In genomic region chr6:12602951-12603710, GRCh38 we compare ENCODE assay signal across 10 cellular contexts.
DNase-seq lines count a peak whose midpoint lies in the region; ATAC-seq and TF ChIP-seq lines count a peak whose summit lies in the region.
"Had no signal": no experiment of that assay in that cellular context is flagged by ENCODE, and none has a peak within 500 bp of the region (broad histone marks: within the 10 kb centered on the region; RNA-seq: fewer than 3 reads in every experiment).

No MANE protein-coding gene starts in this region.

- H3K4me3 ChIP-seq in AG04450 (ENCODE audit: low read depth, low read length) (no peak overlapping the region), SJSA1 (no peak overlapping the region), gastroesophageal sphincter (no peak overlapping the region), sigmoid colon (no peak overlapping the region)

- H3K27me3 Mint-ChIP-seq in activated CD4-positive, alpha-beta memory T cell treated with anti-CD3 and anti-CD28 coated beads for 36 hours = peaks cover 20% of the 10 kb centered on the region

- ATAC-seq in gastroesophageal sphincter (peak; percentile 54), HG02642 (IDR thresholded peaks at IDR 0.05; ENCODE audit: poor library complexity, unreplicated experiment) (no peak), GM19467 (IDR thresholded peaks at IDR 0.05; ENCODE audit: unreplicated experiment) (no peak)

- H3K4me1 ChIP-seq in SJSA1 (replicated peaks) = peaks cover 37% of the 10 kb centered on the region
- no peaks in the 10 kb centered on the region for H3K4me1 ChIP-seq in gastroesophageal sphincter
- peaks cover 0 to 14% (median 4%) of the 10 kb centered on the region in 4 donors for H3K4me1 ChIP-seq in sigmoid colon

- H3K36me3 ChIP-seq in SJSA1 = no peaks in the 10 kb centered on the region
- no peaks in the 10 kb centered on the region for H3K36me3 ChIP-seq in gastroesophageal sphincter
- H3K36me3 ChIP-seq in sigmoid colon = no peaks in the 10 kb centered on the region

- CTCF ChIA-PET in AG04450 (lab: Charles Lee) = interaction anchor here (0.5 to 11.0 kb wide), 31 partner anchors 8 to 1027 kb away, joined by 3 to 220 read pairs (median 4); partner anchors contain the start of gene EDN1
- CTCF ChIA-PET in activated CD4-positive, alpha-beta memory T cell treated with anti-CD3 and anti-CD28 coated beads for 36 hours (lab: Charles Lee) = no interaction called here

- H3K27me3 ChIP-seq in AG04450 (ENCODE audit: control insufficient read depth, insufficient read depth, low read length) = no peaks in the 10 kb centered on the region
- H3K27me3 ChIP-seq in SJSA1 (replicated peaks) = no peaks in the 10 kb centered on the region
- H3K27me3 ChIP-seq in gastroesophageal sphincter = peaks cover 14% of the 10 kb centered on the region
- no peaks in the 10 kb centered on the region for H3K27me3 ChIP-seq in sigmoid colon

- 46 to 69% methylated on average over 5 to 6 of the region's 6 CpGs for WGBS in gastroesophageal sphincter (ENCODE audit: low coverage in 1 of 2), 2 donors
- WGBS in sigmoid colon, 2 donors = 39 to 65% methylated on average over 6 of the region's 6 CpGs

- H3K4me1 Mint-ChIP-seq in activated CD4-positive, alpha-beta memory T cell treated with anti-CD3 and anti-CD28 coated beads for 36 hours (ENCODE audit: low read depth) = no peaks in the 10 kb centered on the region
- H3K4me1 Mint-ChIP-seq: central memory CD8-positive, alpha-beta T cell had no signal

- POLR2A ChIA-PET in AG04450 (lab: Yijun Ruan, JAX) = no interaction called here
- POLR2A ChIA-PET in activated CD4-positive, alpha-beta memory T cell treated with anti-CD3 and anti-CD28 coated beads for 36 hours (lab: Charles Lee) = no interaction called here

- DNase-seq in AG04450 (ENCODE audit: low read depth, low spot score) = no peak
- DNase-seq in HCEC 1CT = peak; percentile 74
- DNase-seq in SJSA1 (ENCODE audit: low read depth in 1 of 2, low spot score in 2 of 2) = peak in 1 of 2 experiments; percentile 71
- no peak for DNase-seq in sigmoid colon
- DNase-seq in activated CD4-positive, alpha-beta memory T cell treated with anti-CD3 and anti-CD28 coated beads for 36 hours = no peak
- DNase-seq: stimulated activated naive B cell treated with anti-CD40 and anti-IgM and Interleukin-4, amounts not matched to agents 10 μg/mL and 1 μg/mL and 100 μg/mL, for 72 hours had no signal

- TF ChIP-seq EP300 in gastroesophageal sphincter (IDR thresholded peaks at IDR 0.05) (no peak), sigmoid colon (IDR thresholded peaks at IDR 0.05) (no peak)

- intact Hi-C loops in sigmoid colon (cut with DNase I) = loop anchor here (2.0 to 10.0 kb wide), 2 partner anchors 314 to 448 kb away; no protein-coding TSS in a partner anchor
- intact Hi-C loops in activated CD4-positive, alpha-beta memory T cell treated with anti-CD3 and anti-CD28 coated beads for 36 hours (cut with micrococcal nuclease) = no loop called here

- no peaks in the 10 kb centered on the region for H3K9me3 Mint-ChIP-seq in activated CD4-positive, alpha-beta memory T cell treated with anti-CD3 and anti-CD28 coated beads for 36 hours
- H3K9me3 Mint-ChIP-seq: central memory CD8-positive, alpha-beta T cell; stimulated activated naive B cell treated with anti-CD40 and anti-IgM and Interleukin-4, amounts not matched to agents 10 μg/mL and 1 μg/mL and 100 μg/mL, for 72 hours had no signal

- TF ChIP-seq POLR2A in gastroesophageal sphincter (IDR thresholded peaks at IDR 0.05) (no peak), sigmoid colon (IDR thresholded peaks at IDR 0.05) (no peak)

- TF ChIP-seq CTCF in AG04450 (IDR thresholded peaks at IDR 0.05; ENCODE audit: low read depth, low read length) = peak; percentile 66
- peak; percentile 20 to 65 (median 56) for TF ChIP-seq CTCF in gastroesophageal sphincter (IDR thresholded peaks at IDR 0.05)
- TF ChIP-seq CTCF in sigmoid colon (IDR thresholded peaks at IDR 0.05) = peak in 3 of 4 experiments; percentile 17 to 47 (median 41)

- H3K27ac ChIP-seq in AG04450 (ENCODE audit: low read depth, low read length) (no peak overlapping the region), SJSA1 (peak overlapping the region; percentile 11; the same call in 1 of the 2 replicates), gastroesophageal sphincter (no peak overlapping the region), sigmoid colon (no peak overlapping the region)

- H3K36me3 Mint-ChIP-seq in activated CD4-positive, alpha-beta memory T cell treated with anti-CD3 and anti-CD28 coated beads for 36 hours = no peaks in the 10 kb centered on the region
- H3K36me3 Mint-ChIP-seq: stimulated activated naive B cell treated with anti-CD40 and anti-IgM and Interleukin-4, amounts not matched to agents 10 μg/mL and 1 μg/mL and 100 μg/mL, for 72 hours had no signal

- H3K27ac Mint-ChIP-seq in activated CD4-positive, alpha-beta memory T cell treated with anti-CD3 and anti-CD28 coated beads for 36 hours = no peak overlapping the region
- H3K27ac Mint-ChIP-seq: stimulated activated naive B cell treated with anti-CD40 and anti-IgM and Interleukin-4, amounts not matched to agents 10 μg/mL and 1 μg/mL and 100 μg/mL, for 72 hours had no signal

- H3K4me3 Mint-ChIP-seq in activated CD4-positive, alpha-beta memory T cell treated with anti-CD3 and anti-CD28 coated beads for 36 hours = no peak overlapping the region
- H3K4me3 Mint-ChIP-seq: central memory CD8-positive, alpha-beta T cell; stimulated activated naive B cell treated with anti-CD40 and anti-IgM and Interleukin-4, amounts not matched to agents 10 μg/mL and 1 μg/mL and 100 μg/mL, for 72 hours had no signal

- H3K9me3 ChIP-seq in AG04450 (ENCODE audit: control insufficient read depth, insufficient read depth, low read length) (no peaks in the 10 kb centered on the region), SJSA1 (replicated peaks) (no peaks in the 10 kb centered on the region), gastroesophageal sphincter (no peaks in the 10 kb centered on the region), sigmoid colon (no peaks in the 10 kb centered on the region)
